In the genomic region with DNA sequence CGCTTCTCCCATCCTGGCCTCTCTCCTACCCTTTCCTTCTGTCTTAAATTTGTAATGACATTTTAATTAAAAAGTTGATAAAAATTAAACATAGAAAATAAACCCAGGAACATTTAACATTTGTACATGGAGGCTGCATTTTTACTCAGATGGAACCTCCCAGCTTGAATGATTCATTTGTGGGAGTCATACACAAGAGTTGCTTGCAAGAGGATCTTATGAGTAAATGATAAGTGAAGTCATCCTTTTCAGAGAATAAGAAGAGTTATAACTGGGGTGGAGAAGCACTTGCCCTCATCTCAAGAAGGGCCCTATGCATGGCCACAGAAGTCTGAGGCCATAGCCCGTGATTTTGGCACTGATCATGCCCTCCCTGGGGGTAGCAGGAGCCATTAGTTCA, we compare ENCODE assay signal across 19 cellular contexts.
DNase-seq lines count a peak whose midpoint lies in the region; ATAC-seq, FAIRE-seq and TF ChIP-seq lines count a peak whose summit lies in the region.
"Had no signal": no experiment of that assay in that cellular context is flagged by ENCODE, and none has a peak within 500 bp of the region (broad histone marks: within the 10 kb centered on the region; RNA-seq: fewer than 3 reads in every experiment).

No MANE protein-coding gene starts in this region.

- H3K4me3 ChIP-seq in astrocyte (ENCODE audit: insufficient read depth, low read depth, low read length), result no peak overlapping the region
- no peak overlapping the region for H3K4me3 ChIP-seq in CD8-positive, alpha-beta memory T cell (ENCODE audit: low read length)
- H3K4me3 ChIP-seq: SJCRH30, upper lobe of right lung had no signal

- TF ChIP-seq CTCF in astrocyte (IDR thresholded peaks at IDR 0.05; ENCODE audit: insufficient read depth, low read depth, low read length), result no peak
- TF ChIP-seq CTCF in foreskin keratinocyte (conservative IDR thresholded peaks at IDR 0.05), result no peak

- CTCF ChIA-PET in CD8-positive, alpha-beta memory T cell (lab: Charles Lee), result no interaction called here

- no peaks in the 10 kb centered on the region for H3K27me3 Mint-ChIP-seq in astrocyte (ENCODE audit: low read depth, unreplicated experiment)
- H3K27me3 Mint-ChIP-seq in CD8-positive, alpha-beta memory T cell, result peaks cover 0 to 1% of the 10 kb centered on the region in 2 donors

- POLR2A ChIA-PET in CD8-positive, alpha-beta memory T cell (lab: Charles Lee), result no interaction called here

- no peak overlapping the region for H3K9ac ChIP-seq in astrocyte (ENCODE audit: low read length)

- H3K27me3 ChIP-seq in astrocyte (ENCODE audit: insufficient read depth, low read length) (no peaks in the 10 kb centered on the region), foreskin keratinocyte (peaks cover 23% of the 10 kb centered on the region)
- H3K27me3 ChIP-seq in CD8-positive, alpha-beta memory T cell (ENCODE audit: insufficient read depth, low read length, poor library complexity, severe bottlenecking), result no peaks in the 10 kb centered on the region
- H3K27me3 ChIP-seq: SJCRH30, upper lobe of right lung had no signal

- H3K36me3 ChIP-seq in astrocyte (ENCODE audit: insufficient read depth, low read length), result no peaks in the 10 kb centered on the region
- H3K36me3 ChIP-seq in CD8-positive, alpha-beta memory T cell (ENCODE audit: insufficient read depth, low read length), result no peaks in the 10 kb centered on the region
- H3K36me3 ChIP-seq: SJCRH30, upper lobe of right lung had no signal

- H4K20me1 ChIP-seq in astrocyte (ENCODE audit: insufficient read depth, low read length), result no peaks in the 10 kb centered on the region

- TF ChIP-seq POLR2A in H54 (IDR thresholded peaks at IDR 0.05; ENCODE audit: low read depth, low read length), result no peak

- no peak overlapping the region for H3K4me3 Mint-ChIP-seq in astrocyte (ENCODE audit: unreplicated experiment)
- no peak overlapping the region for H3K4me3 Mint-ChIP-seq in CD8-positive, alpha-beta memory T cell
- H3K4me3 Mint-ChIP-seq: IgD-negative memory B cell had no signal

- ATAC-seq in foreskin keratinocyte (peak; percentile 68), GM21529 (IDR thresholded peaks at IDR 0.05; ENCODE audit: unreplicated experiment) (no peak), left lobe of liver (no peak)
- ATAC-seq: left colon, upper lobe of right lung had no signal

- no peaks in the 10 kb centered on the region for H3K9me3 ChIP-seq in astrocyte (ENCODE audit: insufficient read depth, low read depth, low read length)
- H3K9me3 ChIP-seq in CD8-positive, alpha-beta memory T cell (ENCODE audit: low read length), result no peaks in the 10 kb centered on the region
- H3K9me3 ChIP-seq: SJCRH30, upper lobe of right lung had no signal

- no peaks in the 10 kb centered on the region for H3K79me2 ChIP-seq in astrocyte (ENCODE audit: insufficient read depth, low read length)

- H3K27ac Mint-ChIP-seq in astrocyte (ENCODE audit: unreplicated experiment), result no peak overlapping the region
- H3K27ac Mint-ChIP-seq in CD8-positive, alpha-beta memory T cell, result no peak overlapping the region

- peaks cover 5% of the 10 kb centered on the region for H3K4me1 Mint-ChIP-seq in astrocyte (ENCODE audit: low read depth, unreplicated experiment)
- H3K4me1 Mint-ChIP-seq in CD8-positive, alpha-beta memory T cell, result no peaks in the 10 kb centered on the region

- H3K4me2 ChIP-seq in astrocyte (ENCODE audit: low read length), result no peak overlapping the region

- peaks cover 7% of the 10 kb centered on the region for H3K9me3 Mint-ChIP-seq in astrocyte (ENCODE audit: unreplicated experiment)
- peaks cover 0 to 12% (median 3%) of the 10 kb centered on the region in 5 donors for H3K9me3 Mint-ChIP-seq in CD8-positive, alpha-beta memory T cell

- no peaks in the 10 kb centered on the region for H3K36me3 Mint-ChIP-seq in astrocyte (ENCODE audit: low read depth, unreplicated experiment)
- H3K36me3 Mint-ChIP-seq in CD8-positive, alpha-beta memory T cell, result peaks cover 0 to 1% (median 0%) of the 10 kb centered on the region in 3 donors

- H3K4me1 ChIP-seq in astrocyte (ENCODE audit: insufficient read depth, low read length) (peaks cover 4% of the 10 kb centered on the region), foreskin keratinocyte (no peaks in the 10 kb centered on the region)
- no peaks in the 10 kb centered on the region for H3K4me1 ChIP-seq in CD8-positive, alpha-beta memory T cell (ENCODE audit: insufficient read depth, low read length)
- H3K4me1 ChIP-seq: SJCRH30, upper lobe of right lung had no signal

- no peak overlapping the region for H3K27ac ChIP-seq in astrocyte (ENCODE audit: low read depth, low read length)
- no peak overlapping the region for H3K27ac ChIP-seq in foreskin keratinocyte
- H3K27ac ChIP-seq in CD8-positive, alpha-beta memory T cell (ENCODE audit: low read depth, low read length), result no peak overlapping the region
- H3K27ac ChIP-seq: SJCRH30, upper lobe of right lung had no signal

- H2AFZ ChIP-seq in astrocyte (ENCODE audit: low read depth, low read length), result no peak overlapping the region

- FAIRE-seq in H54 (lab: Jason Lieb, UNC), result peak; percentile 38
- no peak for FAIRE-seq in astrocyte (lab: Jason Lieb, UNC)
- FAIRE-seq: D721Med, H1 had no signal

- DNase-seq in A172 (ENCODE audit: low spot score), result peak; percentile 22
- peak; percentile 5 for DNase-seq in H54 (ENCODE audit: insufficient read length, low spot score)
- DNase-seq in astrocyte (ENCODE audit: low read depth), result peak; percentile 63
- peak; percentile 19 to 71 for DNase-seq in foreskin keratinocyte
- no peak for DNase-seq in CD8-positive, alpha-beta memory T cell
- DNase-seq in activated CD4-positive, CD25-positive, alpha-beta regulatory T cell treated with anti-CD3 and anti-CD28 coated beads, Interleukin-2, amount 50 U/mL, for 72 hours, result no peak
- no peak for DNase-seq in left lobe of liver (ENCODE audit: low spot score)
- DNase-seq: activated naive CD4-positive, alpha-beta T cell treated with Interleukin-2 at 50 U/mL for 16 hours; central memory CD4-positive, alpha-beta T cell; left colon; NCI-H1105 treated with DMSO at 0.1 percent for 48 hours; NCI-H345; SJCRH30; stimulated activated CD4-positive, alpha-beta T cell treated with anti-CD3 and anti-CD28 coated beads, Interleukin-2, amount 100 ng/mL, for 48 hours; upper lobe of right lung had no signal

Comparison
In these comparisons a context has a peak if more than half of its experiments do, and no peak if none do; other contexts are left out.
1. DNase-seq: peak in A172 (single experiment), H54 (single experiment), astrocyte (single experiment) and foreskin keratinocyte (2 of 2); none in CD8-positive, alpha-beta memory T cell (0 of 5), activated CD4-positive, CD25-positive, alpha-beta regulatory T cell treated with anti-CD3 and anti-CD28 coated beads, Interleukin-2, amount 50 U/mL, for 72 hours (single experiment) and left lobe of liver (single experiment).